ENCODE assay signal across 14 cellular contexts in the genomic region with DNA sequence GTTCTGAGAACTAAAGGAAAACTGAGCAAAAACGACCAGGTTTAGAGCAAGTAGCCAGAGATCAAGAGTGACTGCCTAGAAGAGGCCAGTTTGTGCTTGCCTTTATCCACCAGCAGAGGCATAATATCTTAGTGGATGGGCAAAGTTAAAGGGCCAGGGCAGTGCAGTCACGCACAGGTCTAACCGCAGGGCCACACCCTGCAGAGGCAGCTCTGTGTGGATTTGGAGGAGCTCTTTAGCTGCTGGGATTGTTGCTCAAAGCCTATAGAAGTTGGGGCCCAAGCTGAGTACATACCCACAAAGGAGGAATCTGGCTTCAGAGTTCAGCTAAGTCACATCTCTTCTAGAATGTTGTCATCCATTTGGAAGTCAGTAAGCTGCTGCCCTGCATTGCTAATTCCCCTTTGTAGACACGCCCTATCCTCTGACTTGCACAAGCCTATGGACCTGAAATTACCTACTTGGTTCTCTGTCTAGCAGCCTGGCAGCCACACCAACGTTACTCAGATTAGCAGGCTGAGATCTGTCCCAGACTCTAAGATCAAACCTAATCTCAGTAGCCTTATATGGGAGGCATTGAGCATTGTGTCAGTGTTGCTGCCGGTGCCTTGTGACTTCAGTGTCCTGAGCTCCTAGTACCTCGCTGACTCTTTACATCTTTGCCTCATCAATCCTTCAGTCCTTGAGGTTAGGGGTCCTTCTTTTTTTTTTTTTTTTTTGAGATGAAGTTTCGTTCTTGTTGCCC.
DNase-seq lines count a peak whose midpoint lies in the region; ATAC-seq and TF ChIP-seq lines count a peak whose summit lies in the region.
"Had no signal": no experiment of that assay in that cellular context is flagged by ENCODE, and none has a peak within 500 bp of the region (broad histone marks: within the 10 kb centered on the region; RNA-seq: fewer than 3 reads in every experiment).

No MANE protein-coding gene starts in this region.

- H3K4me1 Mint-ChIP-seq in endothelial cell (ENCODE audit: unreplicated experiment) = no peaks in the 10 kb centered on the region
- H3K4me1 Mint-ChIP-seq: naive thymus-derived CD4-positive, alpha-beta T cell had no signal

- no peak for DNase-seq in BE2C
- peak; percentile 14 for DNase-seq in HEK293T (ENCODE audit: extremely low spot score)
- DNase-seq in SW480 (ENCODE audit: low spot score) = peak; percentile 83
- DNase-seq in left cardiac atrium = no peak
- no peak for DNase-seq in NCI-H2227 (lab: John Stamatoyannopoulos, UW; ENCODE audit: unreplicated experiment)
- no peak for DNase-seq in posterior vena cava (ENCODE audit: low spot score)
- DNase-seq in endothelial cell (ENCODE audit: low spot score) = no peak
- DNase-seq: activated CD4-positive, CD25-positive, alpha-beta regulatory T cell treated with anti-CD3 and anti-CD28 coated beads, Interleukin-2, amount 50 U/mL, for 72 hours; GF-D8; KBM-7; naive thymus-derived CD4-positive, alpha-beta T cell had no signal

- H3K27me3 Mint-ChIP-seq in endothelial cell (ENCODE audit: unreplicated experiment) = peaks cover 2% of the 10 kb centered on the region

- ATAC-seq in left cardiac atrium (peak; percentile 30 to 72), HG03342 (IDR thresholded peaks at IDR 0.05; ENCODE audit: unreplicated experiment) (no peak)
- ATAC-seq: naive thymus-derived CD4-positive, alpha-beta T cell had no signal

- H3K4me3 Mint-ChIP-seq in endothelial cell (ENCODE audit: unreplicated experiment) = no peak overlapping the region
- H3K4me3 Mint-ChIP-seq: naive thymus-derived CD4-positive, alpha-beta T cell had no signal

- no peaks in the 10 kb centered on the region for H3K9me3 Mint-ChIP-seq in endothelial cell (ENCODE audit: unreplicated experiment)
- H3K9me3 Mint-ChIP-seq: naive thymus-derived CD4-positive, alpha-beta T cell had no signal

- no peaks in the 10 kb centered on the region for H3K9me3 ChIP-seq in BE2C
- H3K9me3 ChIP-seq: BLaER1 treated with 17β-estradiol and CSF1 and Interleukin-3, amounts not matched to agents 10 nM and 100 nM; SJSA1 had no signal

- no peak overlapping the region for H3K27ac Mint-ChIP-seq in endothelial cell (ENCODE audit: unreplicated experiment)
- H3K27ac Mint-ChIP-seq: naive thymus-derived CD4-positive, alpha-beta T cell had no signal

- no peaks in the 10 kb centered on the region for H3K27me3 ChIP-seq in BE2C
- H3K27me3 ChIP-seq: BLaER1 treated with 17β-estradiol and CSF1 and Interleukin-3, amounts not matched to agents 10 nM and 100 nM; SJSA1 had no signal

- no peak overlapping the region for H3K4me3 ChIP-seq in BE2C (ENCODE audit: low read depth, low read length)
- H3K4me3 ChIP-seq: BLaER1 treated with 17β-estradiol and CSF1 and Interleukin-3, amounts not matched to agents 10 nM and 100 nM; SJSA1 had no signal

- H3K36me3 ChIP-seq in BE2C = no peaks in the 10 kb centered on the region
- H3K36me3 ChIP-seq: BLaER1 treated with 17β-estradiol and CSF1 and Interleukin-3, amounts not matched to agents 10 nM and 100 nM; SJSA1 had no signal

- TF ChIP-seq CTCF in BE2C (IDR thresholded peaks at IDR 0.05; ENCODE audit: low read depth, low read length) (peak; percentile 25), endothelial cell (IDR thresholded peaks at IDR 0.05; ENCODE audit: unreplicated experiment) (no peak)

- intact Hi-C loops in left cardiac atrium (cut with DNase I) (no loop called here), posterior vena cava (cut with DNase I) (no loop called here)

- POLR2A ChIA-PET in HEK293T (lab: Yijun Ruan, JAX) = no interaction called here

- CTCF ChIA-PET in HEK293T (lab: Yijun Ruan, JAX) = no interaction called here

- no peaks in the 10 kb centered on the region for H3K4me1 ChIP-seq in BE2C
- H3K4me1 ChIP-seq: BLaER1 treated with 17β-estradiol and CSF1 and Interleukin-3, amounts not matched to agents 10 nM and 100 nM; SJSA1 had no signal

- H3K36me3 Mint-ChIP-seq in endothelial cell (ENCODE audit: low read depth, unreplicated experiment) = no peaks in the 10 kb centered on the region
- H3K36me3 Mint-ChIP-seq: naive thymus-derived CD4-positive, alpha-beta T cell had no signal

TF ChIP-seq in HEK293T, 16 proteins besides CTCF, POLR2A, EP300 and RAD21:
- no peak for TF ChIP-seq L3MBTL2 (conservative IDR thresholded peaks at IDR 0.05)
TF ChIP-seq in HEK293T: peak in this region for 0.

Comparison
In these comparisons a context has a peak if more than half of its experiments do, and no peak if none do; other contexts are left out.
1. DNase-seq: peak in HEK293T (single experiment) and SW480 (single experiment); none in BE2C (single experiment), left cardiac atrium (single experiment), NCI-H2227 (single experiment), posterior vena cava (single experiment) and endothelial cell (single experiment).